10 cellular contexts compared by ENCODE assay signal in the genomic region with DNA sequence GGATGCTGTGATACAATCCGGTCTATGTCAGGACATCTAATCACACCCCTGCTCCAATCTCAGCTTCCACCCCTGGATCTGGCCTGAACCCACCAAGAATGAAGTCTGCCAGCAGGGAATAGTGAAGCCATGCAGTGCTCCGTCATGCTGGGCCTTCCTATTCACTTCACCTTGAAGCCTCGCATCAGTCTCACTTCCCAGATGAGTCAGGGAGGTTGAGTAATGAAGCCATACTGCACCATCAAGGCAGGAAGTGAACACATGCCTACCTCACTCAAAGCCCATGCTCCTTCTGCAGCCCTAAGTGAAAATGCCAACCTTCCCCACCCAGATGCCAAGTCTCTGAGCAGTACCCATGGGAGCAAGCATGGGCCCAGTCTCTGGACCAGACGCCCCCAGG. TPM values are rescaled to one million over a fixed set of nuclear protein-coding genes. Genes with fewer than 3 reads are reported as not detected.
DNase-seq lines count a peak whose midpoint lies in the region; ATAC-seq and TF ChIP-seq lines count a peak whose summit lies in the region.
"Not testable (repeated sequence)": the region's sequence is repeated elsewhere in the genome, so short reads cannot be mapped to it uniquely, and the experiment has no call there.
"Had no signal": no experiment of that assay in that cellular context is flagged by ENCODE, and none has a peak within 500 bp of the region (broad histone marks: within the 10 kb centered on the region; RNA-seq: fewer than 3 reads in every experiment).

No MANE protein-coding gene starts in this region.

- H3K36me3 ChIP-seq in Panc1 (ENCODE audit: control insufficient read depth, insufficient read depth, low read length) = not testable (repeated sequence)

- in situ Hi-C loops in Panc1 (cut with HindIII; ENCODE audit: low pct_unique_long_range_greater_than_20kb, low sequenced_read_pairs) = not testable (repeated sequence)

- not testable (repeated sequence) for TF ChIP-seq CTCF in Panc1 (IDR thresholded peaks at IDR 0.05)

- not testable (repeated sequence) for H3K27ac Mint-ChIP-seq in activated naive CD4-positive, alpha-beta T cell treated with anti-CD3 and anti-CD28 coated beads, Interleukin-2, amount 50 U/mL, for 72 hours; natural killer cell treated with Interleukin-12 subunit alpha and Interleukin-12 subunit beta and Interleukin-15 and Interleukin-18, amount 100 ng/mL, for 72 hours

- POLR2A ChIA-PET in Panc1 (lab: Charles Lee) = not testable (repeated sequence)

- H3K4me3 ChIP-seq in Panc1 (ENCODE audit: low read depth in 2 of 2, low read length in 2 of 2) = not testable (repeated sequence)

- H3K4me1 ChIP-seq in Panc1 (ENCODE audit: control insufficient read depth, insufficient read depth, low read length) = not testable (repeated sequence)

- not testable (repeated sequence) for H3K36me3 Mint-ChIP-seq in activated naive CD4-positive, alpha-beta T cell treated with anti-CD3 and anti-CD28 coated beads, Interleukin-2, amount 50 U/mL, for 72 hours; natural killer cell treated with Interleukin-12 subunit alpha and Interleukin-12 subunit beta and Interleukin-15 and Interleukin-18, amount 100 ng/mL, for 72 hours

- CTCF ChIA-PET in Panc1 (lab: Charles Lee) = not testable (repeated sequence)

- not testable (repeated sequence) for H3K4me1 Mint-ChIP-seq in natural killer cell treated with Interleukin-12 subunit alpha and Interleukin-12 subunit beta and Interleukin-15 and Interleukin-18, amount 100 ng/mL, for 72 hours (ENCODE audit: low read depth in 2 of 2)

- ATAC-seq in GM18873 (IDR thresholded peaks at IDR 0.05; ENCODE audit: low FRiP score, unreplicated experiment) (peak; percentile 55), GM21447 (IDR thresholded peaks at IDR 0.05; ENCODE audit: unreplicated experiment) (peak; percentile 84), HG02759 (IDR thresholded peaks at IDR 0.05; ENCODE audit: unreplicated experiment) (peak; percentile 73), HG03378 (IDR thresholded peaks at IDR 0.05; ENCODE audit: unreplicated experiment) (peak; percentile 55), Panc1 (peak; percentile 19; the same call in 1 of the 2 replicates)
- ATAC-seq in activated naive CD4-positive, alpha-beta T cell treated with anti-CD3 and anti-CD28 coated beads, Interleukin-2, amount 50 U/mL, for 72 hours = peak; percentile 98 to 100
- ATAC-seq in natural killer cell treated with Interleukin-12 subunit alpha and Interleukin-12 subunit beta and Interleukin-15 and Interleukin-18, amount 100 ng/mL, for 72 hours = peak; percentile 56 to 77

- BruUV-seq in Panc1 (replicated peaks; lab: Mats Ljungman, UMichigan) = not testable (repeated sequence)

- intact Hi-C loops in Panc1 (cut with micrococcal nuclease; ENCODE audit: unreplicated experiment) = not testable (repeated sequence)

- H3K27me3 Mint-ChIP-seq in natural killer cell treated with Interleukin-12 subunit alpha and Interleukin-12 subunit beta and Interleukin-15 and Interleukin-18, amount 100 ng/mL, for 72 hours = not testable (repeated sequence)

- H3K4me3 Mint-ChIP-seq in natural killer cell treated with Interleukin-12 subunit alpha and Interleukin-12 subunit beta and Interleukin-15 and Interleukin-18, amount 100 ng/mL, for 72 hours = not testable (repeated sequence)

- H3K9me3 Mint-ChIP-seq in activated naive CD4-positive, alpha-beta T cell treated with anti-CD3 and anti-CD28 coated beads, Interleukin-2, amount 50 U/mL, for 72 hours; natural killer cell treated with Interleukin-12 subunit alpha and Interleukin-12 subunit beta and Interleukin-15 and Interleukin-18, amount 100 ng/mL, for 72 hours: not testable (repeated sequence)

- not testable (repeated sequence) for H3K9me3 ChIP-seq in Panc1 (ENCODE audit: control insufficient read depth, insufficient read depth, low read depth, low read length)

- H3K27me3 ChIP-seq in Panc1 (ENCODE audit: control insufficient read depth, insufficient read depth, low read length) = not testable (repeated sequence)

- DNase-seq in Panc1 (ENCODE audit: low read depth, low spot score); activated naive CD4-positive, alpha-beta T cell treated with anti-CD3 and anti-CD28 coated beads, Interleukin-2, amount 50 U/mL, for 72 hours (ENCODE audit: low spot score in 2 of 2); natural killer cell treated with Interleukin-12 subunit alpha and Interleukin-12 subunit beta and Interleukin-15 and Interleukin-18, amount 100 ng/mL, for 72 hours (ENCODE audit: low spot score): not testable (repeated sequence)

- H3K27ac ChIP-seq in Panc1 (ENCODE audit: low read length) = not testable (repeated sequence)

RNA-seq across cellular contexts. Expression of a gene that starts 11.1 kb away (rescaled TPM):
- 0.26 TPM for total RNA-seq in Panc1 (2021; ENCODE audit: unreplicated experiment)
- polyA plus RNA-seq in Panc1 (2012; ENCODE audit: insufficient read length) = not detected
- not detected for total RNA-seq in activated naive CD4-positive, alpha-beta T cell treated with anti-CD3 and anti-CD28 coated beads, Interleukin-2, amount 50 U/mL, for 72 hours
- total RNA-seq in natural killer cell treated with Interleukin-12 subunit alpha and Interleukin-12 subunit beta and Interleukin-15 and Interleukin-18, amount 100 ng/mL, for 72 hours = not detected
- total RNA-seq: CD4-positive, alpha-beta memory T cell; G401; SJCRH30 had no signal
- polyA plus RNA-seq: CD4-positive, alpha-beta memory T cell had no signal

Comparison
In these comparisons a context has a peak if more than half of its experiments do, and no peak if none do; other contexts are left out.
1. ATAC-seq: peak in every context shown above with its lines; median percentile 99 in activated naive CD4-positive, alpha-beta T cell treated with anti-CD3 and anti-CD28 coated beads, Interleukin-2, amount 50 U/mL, for 72 hours; 84 in GM21447; 73 in HG02759; 66 in natural killer cell treated with Interleukin-12 subunit alpha and Interleukin-12 subunit beta and Interleukin-15 and Interleukin-18, amount 100 ng/mL, for 72 hours; 55 in GM18873; 55 in HG03378; 19 in Panc1.